Comparison of ENCODE assay signal across 1 cellular context in genomic region chr15:100869151-100869999, GRCh38.
TF ChIP-seq lines count a peak whose summit lies in the region.

No MANE protein-coding gene starts in this region.

TF ChIP-seq in HepG2, 621 proteins besides CTCF, POLR2A, EP300 and RAD21 (continued from another document):
- TF ChIP-seq ZNF296 (CRISPR knock-in tag; conservative IDR thresholded peaks at IDR 0.05) = no peak
- no peak for TF ChIP-seq ZNF816 (CRISPR knock-in tag; IDR thresholded peaks at IDR 0.05; ENCODE audit: borderline replicate concordance)
- no peak for TF ChIP-seq DMAP1 (CRISPR knock-in tag; IDR thresholded peaks at IDR 0.05)
- TF ChIP-seq ZNF430 (CRISPR knock-in tag; IDR thresholded peaks at IDR 0.05) = no peak
- TF ChIP-seq ZNF317 (CRISPR knock-in tag; IDR thresholded peaks at IDR 0.05) = no peak
